Comparison of ENCODE assay signal across 1 cellular context in the genomic region with DNA sequence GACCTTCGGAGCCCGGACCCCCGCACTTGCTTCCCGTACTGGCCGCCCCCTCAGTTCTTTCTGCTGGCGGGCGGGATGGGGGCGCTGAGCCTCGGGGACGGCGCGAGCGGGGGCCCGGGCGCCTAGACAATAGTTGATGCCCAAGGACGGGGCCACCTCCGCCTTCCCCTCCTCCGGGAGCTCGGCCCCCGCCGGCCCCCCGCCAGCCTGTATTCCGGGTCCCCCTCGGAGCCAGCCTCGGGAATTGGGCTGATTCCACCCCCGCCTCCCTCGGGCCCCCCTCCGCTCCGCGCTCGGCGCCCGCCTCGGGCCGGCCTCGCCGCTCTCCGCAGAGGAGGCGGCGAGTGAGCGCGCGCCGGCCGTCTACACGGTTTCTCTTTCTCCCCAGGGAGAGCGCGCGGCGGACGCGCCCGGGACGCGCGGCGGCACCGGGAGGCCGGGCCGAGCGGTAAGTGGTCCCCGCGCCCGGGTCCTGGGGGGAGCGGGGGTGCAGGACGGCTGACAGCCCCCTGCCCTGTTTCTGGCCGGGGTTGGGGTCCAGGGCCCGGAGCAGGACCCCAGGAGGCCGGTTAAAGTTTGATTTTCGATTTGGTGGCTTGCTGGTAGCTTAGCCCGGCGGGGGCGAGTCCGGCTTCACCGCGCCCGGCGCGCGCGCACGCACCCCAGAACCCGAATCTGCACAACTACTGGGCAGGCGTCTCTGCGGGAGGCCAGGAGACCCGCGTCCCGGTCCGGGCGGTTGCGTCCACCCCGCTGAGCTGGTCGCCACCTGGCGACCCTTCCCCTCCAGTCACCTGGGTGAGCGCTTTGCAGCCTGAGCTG.
TF ChIP-seq lines count a peak whose summit lies in the region.

No MANE protein-coding gene starts in this region.

TF ChIP-seq in HepG2, 621 proteins besides CTCF, POLR2A, EP300 and RAD21 (continued from another document and continues in another):
- TF ChIP-seq MAZ (IDR thresholded peaks at IDR 0.05; ENCODE audit: borderline replicate concordance, low read depth, low read length): no peak
- 0 out of 2 replicates have a peak, but pooled peaks have one; percentile 52 for TF ChIP-seq MAZ (CRISPR knock-in tag; IDR thresholded peaks at IDR 0.05; ENCODE audit: low read depth)
- TF ChIP-seq HOXD1 (CRISPR knock-in tag; IDR thresholded peaks at IDR 0.05): no peak
- TF ChIP-seq ZFY (CRISPR knock-in tag; IDR thresholded peaks at IDR 0.05): peak; percentile 4
- no peak for TF ChIP-seq ZNF550 (CRISPR knock-in tag; IDR thresholded peaks at IDR 0.05; ENCODE audit: borderline replicate concordance)
- TF ChIP-seq STAT5B (CRISPR knock-in tag; IDR thresholded peaks at IDR 0.05): no peak
- TF ChIP-seq SRSF1 (optimal IDR thresholded peaks at IDR 0.05; ENCODE audit: low read depth, low read length): peak; percentile 49
- no peak for TF ChIP-seq KAT7 (CRISPR knock-in tag; IDR thresholded peaks at IDR 0.05; ENCODE audit: borderline replicate concordance)
- peak; percentile 87; the same call in 1 of the 2 replicates for TF ChIP-seq ZNF598 (CRISPR knock-in tag; IDR thresholded peaks at IDR 0.05; ENCODE audit: borderline replicate concordance)
- peak; percentile 20; the same call in 1 of the 2 replicates for TF ChIP-seq ZMYM4 (CRISPR knock-in tag; IDR thresholded peaks at IDR 0.05)
- no peak for TF ChIP-seq MEF2D (CRISPR knock-in tag; IDR thresholded peaks at IDR 0.05)
- TF ChIP-seq EHMT2 (IDR thresholded peaks at IDR 0.05; ENCODE audit: borderline replicate concordance, low read depth, low read length): no peak
- TF ChIP-seq HES4 (CRISPR knock-in tag; IDR thresholded peaks at IDR 0.05; ENCODE audit: borderline replicate concordance): no peak
- TF ChIP-seq CC2D1A (CRISPR knock-in tag; IDR thresholded peaks at IDR 0.05): no peak
- no peak for TF ChIP-seq SIX4 (CRISPR knock-in tag; IDR thresholded peaks at IDR 0.05)
- TF ChIP-seq ZNF713 (CRISPR knock-in tag; IDR thresholded peaks at IDR 0.05): no peak
- no peak; the same call in 1 of the 2 replicates for TF ChIP-seq HDAC1 (CRISPR knock-in tag; IDR thresholded peaks at IDR 0.05)
- TF ChIP-seq ZSCAN25 (CRISPR knock-in tag; IDR thresholded peaks at IDR 0.05): 0 out of 2 replicates have a peak, but pooled peaks have one; percentile 37
- TF ChIP-seq HDAC2 (CRISPR knock-in tag; IDR thresholded peaks at IDR 0.05): no peak
- TF ChIP-seq ZFYVE20 (CRISPR knock-in tag; IDR thresholded peaks at IDR 0.05; ENCODE audit: borderline replicate concordance, low read depth): 0 out of 2 replicates have a peak, but pooled peaks have one; percentile 40
- TF ChIP-seq TAF15 (IDR thresholded peaks at IDR 0.05; ENCODE audit: low read depth, low read length, poor library complexity, severe bottlenecking): peak; percentile 18
- TF ChIP-seq KAT2B (IDR thresholded peaks at IDR 0.05; ENCODE audit: borderline replicate concordance, low read depth, low read length): no peak
- TF ChIP-seq KLF15 (CRISPR knock-in tag; IDR thresholded peaks at IDR 0.05; ENCODE audit: borderline replicate concordance): no peak
- peak; percentile 44; the same call in 1 of the 2 replicates for TF ChIP-seq ARID4A (CRISPR knock-in tag; IDR thresholded peaks at IDR 0.05; ENCODE audit: borderline replicate concordance)
- TF ChIP-seq, protein P1, sequence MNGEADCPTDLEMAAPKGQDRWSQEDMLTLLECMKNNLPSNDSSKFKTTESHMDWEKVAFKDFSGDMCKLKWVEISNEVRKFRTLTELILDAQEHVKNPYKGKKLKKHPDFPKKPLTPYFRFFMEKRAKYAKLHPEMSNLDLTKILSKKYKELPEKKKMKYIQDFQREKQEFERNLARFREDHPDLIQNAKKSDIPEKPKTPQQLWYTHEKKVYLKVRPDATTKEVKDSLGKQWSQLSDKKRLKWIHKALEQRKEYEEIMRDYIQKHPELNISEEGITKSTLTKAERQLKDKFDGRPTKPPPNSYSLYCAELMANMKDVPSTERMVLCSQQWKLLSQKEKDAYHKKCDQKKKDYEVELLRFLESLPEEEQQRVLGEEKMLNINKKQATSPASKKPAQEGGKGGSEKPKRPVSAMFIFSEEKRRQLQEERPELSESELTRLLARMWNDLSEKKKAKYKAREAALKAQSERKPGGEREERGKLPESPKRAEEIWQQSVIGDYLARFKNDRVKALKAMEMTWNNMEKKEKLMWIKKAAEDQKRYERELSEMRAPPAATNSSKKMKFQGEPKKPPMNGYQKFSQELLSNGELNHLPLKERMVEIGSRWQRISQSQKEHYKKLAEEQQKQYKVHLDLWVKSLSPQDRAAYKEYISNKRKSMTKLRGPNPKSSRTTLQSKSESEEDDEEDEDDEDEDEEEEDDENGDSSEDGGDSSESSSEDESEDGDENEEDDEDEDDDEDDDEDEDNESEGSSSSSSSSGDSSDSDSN (CRISPR knock-in tag; IDR thresholded peaks at IDR 0.05): peak; percentile 67; the same call in 1 of the 2 replicates
- peak; percentile 97 for TF ChIP-seq ZSCAN29 (CRISPR knock-in tag; conservative IDR thresholded peaks at IDR 0.05)
- TF ChIP-seq, protein P2, sequence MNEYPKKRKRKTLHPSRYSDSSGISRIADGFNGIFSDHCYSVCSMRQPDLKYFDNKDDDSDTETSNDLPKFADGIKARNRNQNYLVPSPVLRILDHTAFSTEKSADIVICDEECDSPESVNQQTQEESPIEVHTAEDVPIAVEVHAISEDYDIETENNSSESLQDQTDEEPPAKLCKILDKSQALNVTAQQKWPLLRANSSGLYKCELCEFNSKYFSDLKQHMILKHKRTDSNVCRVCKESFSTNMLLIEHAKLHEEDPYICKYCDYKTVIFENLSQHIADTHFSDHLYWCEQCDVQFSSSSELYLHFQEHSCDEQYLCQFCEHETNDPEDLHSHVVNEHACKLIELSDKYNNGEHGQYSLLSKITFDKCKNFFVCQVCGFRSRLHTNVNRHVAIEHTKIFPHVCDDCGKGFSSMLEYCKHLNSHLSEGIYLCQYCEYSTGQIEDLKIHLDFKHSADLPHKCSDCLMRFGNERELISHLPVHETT (CRISPR knock-in tag; conservative IDR thresholded peaks at IDR 0.05): no peak
- no peak for TF ChIP-seq PHF5A (CRISPR knock-in tag; IDR thresholded peaks at IDR 0.05; ENCODE audit: low read depth, unreplicated experiment)
- no peak for TF ChIP-seq ZNF224 (CRISPR knock-in tag; IDR thresholded peaks at IDR 0.05)
- TF ChIP-seq KMT2A (CRISPR knock-in tag; IDR thresholded peaks at IDR 0.05): no peak; the same call in 1 of the 2 replicates
- TF ChIP-seq HBP1 (CRISPR knock-in tag; IDR thresholded peaks at IDR 0.05; ENCODE audit: low read depth): no peak
- TF ChIP-seq, protein P3, sequence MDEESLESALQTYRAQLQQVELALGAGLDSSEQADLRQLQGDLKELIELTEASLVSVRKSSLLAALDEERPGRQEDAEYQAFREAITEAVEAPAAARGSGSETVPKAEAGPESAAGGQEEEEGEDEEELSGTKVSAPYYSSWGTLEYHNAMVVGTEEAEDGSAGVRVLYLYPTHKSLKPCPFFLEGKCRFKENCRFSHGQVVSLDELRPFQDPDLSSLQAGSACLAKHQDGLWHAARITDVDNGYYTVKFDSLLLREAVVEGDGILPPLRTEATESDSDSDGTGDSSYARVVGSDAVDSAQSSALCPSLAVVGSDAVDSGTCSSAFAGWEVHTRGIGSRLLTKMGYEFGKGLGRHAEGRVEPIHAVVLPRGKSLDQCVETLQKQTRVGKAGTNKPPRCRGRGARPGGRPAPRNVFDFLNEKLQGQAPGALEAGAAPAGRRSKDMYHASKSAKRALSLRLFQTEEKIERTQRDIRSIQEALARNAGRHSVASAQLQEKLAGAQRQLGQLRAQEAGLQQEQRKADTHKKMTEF (CRISPR knock-in tag; IDR thresholded peaks at IDR 0.05): no peak; the same call in 1 of the 2 replicates
- no peak for TF ChIP-seq ZBTB46 (CRISPR knock-in tag; IDR thresholded peaks at IDR 0.05; ENCODE audit: borderline replicate concordance)
- TF ChIP-seq FOXK2 (IDR thresholded peaks at IDR 0.05): no peak
- no peak for TF ChIP-seq ZNF777 (CRISPR knock-in tag; IDR thresholded peaks at IDR 0.05)
- TF ChIP-seq ZNF800 (CRISPR knock-in tag; IDR thresholded peaks at IDR 0.05): 0 out of 2 replicates have a peak, but pooled peaks have one; percentile 19
- no peak for TF ChIP-seq ZNF615 (CRISPR knock-in tag; IDR thresholded peaks at IDR 0.05; ENCODE audit: borderline replicate concordance)
- peak; percentile 76 for TF ChIP-seq ZNF547 (CRISPR knock-in tag; IDR thresholded peaks at IDR 0.05)
- TF ChIP-seq HNF4A (CRISPR knock-in tag; IDR thresholded peaks at IDR 0.05): no peak
- no peak for TF ChIP-seq SP1 (IDR thresholded peaks at IDR 0.05)
- no peak for TF ChIP-seq SP1 (CRISPR knock-in tag; IDR thresholded peaks at IDR 0.05)
- TF ChIP-seq KDM1A (CRISPR knock-in tag; IDR thresholded peaks at IDR 0.05): no peak
- TF ChIP-seq SMARCE1 (IDR thresholded peaks at IDR 0.05; ENCODE audit: borderline replicate concordance): no peak
- TF ChIP-seq BCL3 (CRISPR knock-in tag; IDR thresholded peaks at IDR 0.05): 0 out of 2 replicates have a peak, but pooled peaks have one; percentile 75
- TF ChIP-seq ZNF784 (CRISPR knock-in tag; IDR thresholded peaks at IDR 0.05; ENCODE audit: borderline replicate concordance): peak; percentile 56; the same call in 1 of the 2 replicates
